12 cellular contexts compared by ENCODE assay signal in the genomic region with DNA sequence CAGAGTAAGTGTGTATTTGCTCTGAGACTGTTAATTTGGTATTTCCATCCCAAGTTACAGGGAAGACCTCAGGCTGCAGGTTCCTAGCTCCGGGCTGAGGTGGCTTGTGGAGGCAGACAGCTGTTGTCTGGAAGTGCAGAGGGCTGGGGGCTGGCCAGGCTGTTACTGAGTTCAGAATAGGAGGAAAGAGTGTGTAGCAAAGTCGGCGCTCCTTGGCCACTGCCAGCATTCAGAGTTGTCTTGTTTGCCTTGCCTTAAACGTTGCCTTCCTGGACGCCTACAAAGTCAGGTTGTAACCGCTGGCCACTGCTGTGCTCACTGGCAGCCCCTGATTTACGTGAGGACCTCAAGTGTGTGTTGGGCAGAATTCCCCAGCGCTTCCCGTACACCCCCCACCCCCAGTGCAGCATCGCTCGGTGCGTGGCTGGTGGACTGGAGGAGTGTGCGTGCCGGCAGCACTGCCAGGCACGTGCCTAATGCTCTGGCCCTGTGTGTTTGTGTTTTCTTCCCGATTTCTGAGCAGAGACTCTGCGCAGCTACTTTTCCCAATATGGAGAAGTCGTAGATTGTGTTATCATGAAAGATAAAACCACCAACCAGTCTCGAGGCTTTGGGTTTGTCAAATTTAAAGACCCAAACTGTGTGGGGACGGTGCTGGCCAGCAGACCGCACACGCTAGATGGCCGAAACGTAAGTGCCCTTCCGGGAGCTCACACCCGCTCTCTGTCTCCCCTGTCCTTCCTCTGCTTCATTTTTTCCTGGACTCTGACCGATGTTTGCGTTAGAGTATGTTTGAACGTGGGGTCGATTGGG. TPM values are rescaled to one million over a fixed set of nuclear protein-coding genes. Genes with fewer than 3 reads are reported as not detected.
DNase-seq lines count a peak whose midpoint lies in the region; ATAC-seq and TF ChIP-seq lines count a peak whose summit lies in the region.
"Had no signal": no experiment of that assay in that cellular context is flagged by ENCODE, and none has a peak within 500 bp of the region (broad histone marks: within the 10 kb centered on the region; RNA-seq: fewer than 3 reads in every experiment).

No MANE protein-coding gene starts in this region.

- H3K27me3 ChIP-seq in endodermal cell (ENCODE audit: control insufficient read depth, insufficient read depth, low read length, poor library complexity, severe bottlenecking) (no peaks in the 10 kb centered on the region), neural progenitor cell (no peaks in the 10 kb centered on the region)
- H3K27me3 ChIP-seq: esophagus muscularis mucosa had no signal

- H3K36me3 ChIP-seq in endodermal cell (ENCODE audit: control insufficient read depth, insufficient read depth, low read length) (peaks cover 69% of the 10 kb centered on the region), neural progenitor cell (no peaks in the 10 kb centered on the region)

- peaks cover 94% of the 10 kb centered on the region for H4K20me1 ChIP-seq in neural progenitor cell (ENCODE audit: low read depth)

- H3K27ac Mint-ChIP-seq in natural killer cell = peak overlapping the region; percentile 21 to 29
- no peak overlapping the region for H3K27ac Mint-ChIP-seq in natural killer cell treated with Interleukin-12 subunit alpha and Interleukin-12 subunit beta and Interleukin-15 and Interleukin-18, amount 100 ng/mL, for 72 hours
- peak overlapping the region; percentile 85 for H3K27ac Mint-ChIP-seq in endodermal cell
- no peak overlapping the region for H3K27ac Mint-ChIP-seq in neural progenitor cell

- H3K4me2 ChIP-seq in neural progenitor cell = no peak overlapping the region

- ATAC-seq in natural killer cell = no peak
- ATAC-seq in natural killer cell treated with Interleukin-12 subunit alpha and Interleukin-12 subunit beta and Interleukin-15 and Interleukin-18, amount 100 ng/mL, for 72 hours = no peak
- no peak for ATAC-seq in HG02840 (IDR thresholded peaks at IDR 0.05; ENCODE audit: low FRiP score, unreplicated experiment)

- H3K4me3 Mint-ChIP-seq in natural killer cell (peak overlapping the region; percentile 50), endodermal cell (no peak overlapping the region), neural progenitor cell (peak overlapping the region; percentile 65)
- no peak overlapping the region for H3K4me3 Mint-ChIP-seq in natural killer cell treated with Interleukin-12 subunit alpha and Interleukin-12 subunit beta and Interleukin-15 and Interleukin-18, amount 100 ng/mL, for 72 hours
- H3K4me3 Mint-ChIP-seq: naive B cell had no signal

- peaks cover 41 to 48% of the 10 kb centered on the region in 2 donors for H3K4me1 Mint-ChIP-seq in natural killer cell
- H3K4me1 Mint-ChIP-seq in natural killer cell treated with Interleukin-12 subunit alpha and Interleukin-12 subunit beta and Interleukin-15 and Interleukin-18, amount 100 ng/mL, for 72 hours (ENCODE audit: low read depth in 2 of 2) = peaks cover 28 to 32% of the 10 kb centered on the region in 2 donors
- H3K4me1 Mint-ChIP-seq in endodermal cell = peaks cover 17% of the 10 kb centered on the region
- peaks cover 40% of the 10 kb centered on the region for H3K4me1 Mint-ChIP-seq in neural progenitor cell

- peaks cover 5% of the 10 kb centered on the region for H3K36me3 Mint-ChIP-seq in natural killer cell
- H3K36me3 Mint-ChIP-seq in natural killer cell treated with Interleukin-12 subunit alpha and Interleukin-12 subunit beta and Interleukin-15 and Interleukin-18, amount 100 ng/mL, for 72 hours = peaks cover 10% of the 10 kb centered on the region
- peaks cover 43% of the 10 kb centered on the region for H3K36me3 Mint-ChIP-seq in endodermal cell (ENCODE audit: low read depth)
- peaks cover 26% of the 10 kb centered on the region for H3K36me3 Mint-ChIP-seq in neural progenitor cell

- H3K4me1 ChIP-seq in endodermal cell (ENCODE audit: control insufficient read depth, insufficient read depth, low read length) (peaks cover 6% of the 10 kb centered on the region), neural progenitor cell (peaks cover 9% of the 10 kb centered on the region)

- no peak for DNase-seq in natural killer cell
- no peak for DNase-seq in natural killer cell treated with Interleukin-12 subunit alpha and Interleukin-12 subunit beta and Interleukin-15 and Interleukin-18, amount 100 ng/mL, for 72 hours (ENCODE audit: low spot score)
- no peak for DNase-seq in endodermal cell
- no peak for DNase-seq in neural progenitor cell (ENCODE audit: low spot score)
- no peak for DNase-seq in T-helper 9 cell
- no peak for DNase-seq in NCI-H82 (lab: John Stamatoyannopoulos, UW)
- no peak for DNase-seq in activated CD4-positive, CD25-positive, alpha-beta regulatory T cell treated with anti-CD3 and anti-CD28 coated beads, Interleukin-2, amount 50 U/mL, for 72 hours
- DNase-seq: naive B cell; NCI-H1436 treated with DMSO at 0.1 percent for 48 hours; stimulated activated CD4-positive, alpha-beta T cell treated with anti-CD3 and anti-CD28 coated beads, Interleukin-1b, Interleukin-23, amount 100 ng/mL, for 48 hours had no signal

- peaks cover 89% of the 10 kb centered on the region for H3K79me2 ChIP-seq in neural progenitor cell (ENCODE audit: low read depth)

- peaks cover 22% of the 10 kb centered on the region for H3F3A ChIP-seq in neural progenitor cell (ENCODE audit: low read depth)

- no peak overlapping the region for H2AFZ ChIP-seq in neural progenitor cell (replicated peaks)

- intact Hi-C loops in natural killer cell (cut with micrococcal nuclease) = no loop called here

- H3K9ac ChIP-seq in endodermal cell (ENCODE audit: extremely low read depth, low read length, poor library complexity, severe bottlenecking) (no peak overlapping the region), neural progenitor cell (no peak overlapping the region)

- H3K9me3 ChIP-seq in endodermal cell (ENCODE audit: control insufficient read depth, low read length) (no peaks in the 10 kb centered on the region), neural progenitor cell (ENCODE audit: low read depth) (no peaks in the 10 kb centered on the region)
- H3K9me3 ChIP-seq: esophagus muscularis mucosa had no signal

- H3K4me3 ChIP-seq in endodermal cell (ENCODE audit: low read length) (no peak overlapping the region), neural progenitor cell (no peak overlapping the region)
- H3K4me3 ChIP-seq: esophagus muscularis mucosa had no signal

- no peaks in the 10 kb centered on the region for H3K9me3 Mint-ChIP-seq in natural killer cell
- no peaks in the 10 kb centered on the region for H3K9me3 Mint-ChIP-seq in natural killer cell treated with Interleukin-12 subunit alpha and Interleukin-12 subunit beta and Interleukin-15 and Interleukin-18, amount 100 ng/mL, for 72 hours
- H3K9me3 Mint-ChIP-seq in endodermal cell = no peaks in the 10 kb centered on the region
- H3K9me3 Mint-ChIP-seq in neural progenitor cell = no peaks in the 10 kb centered on the region
- H3K9me3 Mint-ChIP-seq: naive B cell had no signal

- H3K27ac ChIP-seq in endodermal cell (ENCODE audit: low read depth, low read length) (no peak overlapping the region), neural progenitor cell (no peak overlapping the region)

- WGBS in endodermal cell (ENCODE audit: insufficient coverage in 1 of 2, insufficient read length in 1 of 2), 2 experiments = 95 to 96% methylated on average over 26 to 30 of the region's 30 CpGs

- H3K27me3 Mint-ChIP-seq in natural killer cell (ENCODE audit: low read depth in 2 of 2) = no peaks in the 10 kb centered on the region
- no peaks in the 10 kb centered on the region for H3K27me3 Mint-ChIP-seq in natural killer cell treated with Interleukin-12 subunit alpha and Interleukin-12 subunit beta and Interleukin-15 and Interleukin-18, amount 100 ng/mL, for 72 hours
- H3K27me3 Mint-ChIP-seq in endodermal cell (ENCODE audit: insufficient read depth) = no peaks in the 10 kb centered on the region
- H3K27me3 Mint-ChIP-seq in neural progenitor cell (ENCODE audit: insufficient read depth, low read depth) = peaks cover 2% of the 10 kb centered on the region
- H3K27me3 Mint-ChIP-seq: naive B cell had no signal

- no peak for TF ChIP-seq CTCF in natural killer cell (IDR thresholded peaks at IDR 0.05)
- no peak for TF ChIP-seq CTCF in endodermal cell (conservative IDR thresholded peaks at IDR 0.05)
- TF ChIP-seq CTCF in neural progenitor cell (IDR thresholded peaks at IDR 0.05) = no peak

RNA-seq across cellular contexts. Expression of a gene that starts 10.5 kb away (rescaled TPM):
- total RNA-seq in natural killer cell (100 to 1,000 TPM; 166 to 207 (median 170) TPM), endodermal cell (100 to 1,000 TPM; 154 to 179 TPM), neural progenitor cell (ENCODE audit: low replicate concordance) (107 and 121 TPM in 2 replicates)
- 100 to 1,000 TPM; 233 to 282 TPM for total RNA-seq in natural killer cell treated with Interleukin-12 subunit alpha and Interleukin-12 subunit beta and Interleukin-15 and Interleukin-18, amount 100 ng/mL, for 72 hours
- 94.3 TPM for polyA plus RNA-seq in endodermal cell (2013, experiment 1 of 2)
- polyA plus RNA-seq in endodermal cell (2013, experiment 2 of 2) = 85.7 TPM

RNA-seq across cellular contexts. Expression of a gene that starts 16.5 kb away (rescaled TPM):
- 1 to 10 TPM; 5.1 to 7.5 (median 7.1) TPM for total RNA-seq in natural killer cell
- total RNA-seq in natural killer cell treated with Interleukin-12 subunit alpha and Interleukin-12 subunit beta and Interleukin-15 and Interleukin-18, amount 100 ng/mL, for 72 hours = 10 to 100 TPM in 1 of 2 donors, 1 to 10 TPM in 1; 5.2 to 15.6 TPM
- 10 to 100 TPM; 38.4 to 49.6 TPM for total RNA-seq in endodermal cell
- 35.0 TPM for polyA plus RNA-seq in endodermal cell (2013, experiment 1 of 2)
- polyA plus RNA-seq in endodermal cell (2013, experiment 2 of 2) = 29.8 TPM
- total RNA-seq in neural progenitor cell (ENCODE audit: low replicate concordance) = 13.8 and 53.7 TPM in 2 replicates

RNA-seq across cellular contexts. Expression of a gene that starts 20.3 kb away (rescaled TPM):
- total RNA-seq in natural killer cell (100 to 1,000 TPM; 731 to 872 (median 837) TPM), endodermal cell (1,000 to 10,000 TPM; 1,298 to 1,321 TPM), neural progenitor cell (ENCODE audit: low replicate concordance) (1,918 and 2,648 TPM in 2 replicates)
- 1,000 to 10,000 TPM in 1 of 2 donors, 100 to 1,000 TPM in 1; 757 to 1,081 TPM for total RNA-seq in natural killer cell treated with Interleukin-12 subunit alpha and Interleukin-12 subunit beta and Interleukin-15 and Interleukin-18, amount 100 ng/mL, for 72 hours
- 2,005 TPM for polyA plus RNA-seq in endodermal cell (2013, experiment 1 of 2)
- 1,939 TPM for polyA plus RNA-seq in endodermal cell (2013, experiment 2 of 2)

RNA-seq across cellular contexts. Expression of a gene that starts 32.0 kb away (rescaled TPM):
- total RNA-seq in natural killer cell (under 1 TPM; 0.14 to 0.58 (median 0.27) TPM), endodermal cell (under 1 TPM; 0.38 to 0.57 TPM), neural progenitor cell (ENCODE audit: low replicate concordance) (1.3 and 12.2 TPM in 2 replicates)
- total RNA-seq in natural killer cell treated with Interleukin-12 subunit alpha and Interleukin-12 subunit beta and Interleukin-15 and Interleukin-18, amount 100 ng/mL, for 72 hours = under 1 TPM; 0.05 to 0.17 TPM
- polyA plus RNA-seq in endodermal cell (2013, experiment 1 of 2) = 23.2 TPM
- polyA plus RNA-seq in endodermal cell (2013, experiment 2 of 2) = 22.1 TPM

RNA-seq across cellular contexts. Expression of a gene that starts 34.2 kb away (rescaled TPM):
- total RNA-seq in natural killer cell (10 to 100 TPM; 60.8 to 67.9 (median 66.6) TPM), endodermal cell (10 to 100 TPM; 57.0 to 62.5 TPM), neural progenitor cell (ENCODE audit: low replicate concordance) (15.4 and 69.3 TPM in 2 replicates)
- 10 to 100 TPM; 89.1 to 89.5 TPM for total RNA-seq in natural killer cell treated with Interleukin-12 subunit alpha and Interleukin-12 subunit beta and Interleukin-15 and Interleukin-18, amount 100 ng/mL, for 72 hours
- 87.8 TPM for polyA plus RNA-seq in endodermal cell (2013, experiment 1 of 2)
- polyA plus RNA-seq in endodermal cell (2013, experiment 2 of 2) = 64.6 TPM

Comparison
In these comparisons a context has a peak if more than half of its experiments do, and no peak if none do; other contexts are left out.
1. H3K27ac Mint-ChIP-seq: peak in natural killer cell (2 of 2) and endodermal cell (single experiment); none in natural killer cell treated with Interleukin-12 subunit alpha and Interleukin-12 subunit beta and Interleukin-15 and Interleukin-18, amount 100 ng/mL, for 72 hours (0 of 2) and neural progenitor cell (single experiment).
2. H3K4me3 Mint-ChIP-seq: peak in natural killer cell (single experiment) and neural progenitor cell (single experiment); none in natural killer cell treated with Interleukin-12 subunit alpha and Interleukin-12 subunit beta and Interleukin-15 and Interleukin-18, amount 100 ng/mL, for 72 hours (single experiment) and endodermal cell (single experiment).